7 cellular contexts compared by ENCODE assay signal in genomic region chr16:14193316-14193871, GRCh38.
DNase-seq lines count a peak whose midpoint lies in the region; ATAC-seq and TF ChIP-seq lines count a peak whose summit lies in the region.

No MANE protein-coding gene starts in this region.

- DNase-seq in GM19238 (ENCODE audit: insufficient read length, low spot score) (peak; percentile 57), anterior cingulate cortex (lab: John Stamatoyannopoulos, UW) (no peak), ecto neural progenitor cell (ENCODE audit: low spot score) (no peak), NOMO-1 treated with DMSO at 0.1 percent for 48 hours (lab: John Stamatoyannopoulos, UW; ENCODE audit: unreplicated experiment) (no peak)
- DNase-seq in naive thymus-derived CD4-positive, alpha-beta T cell, result peak in 8 of 9 donors; percentile 27 to 51 (median 34)

- H3K36me3 Mint-ChIP-seq in naive thymus-derived CD4-positive, alpha-beta T cell, result peaks cover 0 to 2% (median under 1%) of the 10 kb centered on the region in 5 donors

- H3F3A ChIP-seq in OCI-LY1 (ENCODE audit: insufficient read depth, low read length), result no peaks in the 10 kb centered on the region

- H3K9me3 Mint-ChIP-seq in naive thymus-derived CD4-positive, alpha-beta T cell, result no peaks in the 10 kb centered on the region

- H4K20me1 ChIP-seq in OCI-LY1 (ENCODE audit: insufficient read depth, low read length), result no peaks in the 10 kb centered on the region

- H3K9me3 ChIP-seq in OCI-LY1 (ENCODE audit: low read length), result no peaks in the 10 kb centered on the region
- H3K9me3 ChIP-seq in naive thymus-derived CD4-positive, alpha-beta T cell (ENCODE audit: control insufficient read depth in 2 of 3, low read length in 3 of 3), result no peaks in the 10 kb centered on the region

- no peaks in the 10 kb centered on the region for H3K36me3 ChIP-seq in OCI-LY1 (ENCODE audit: insufficient read depth, low read length)
- no peaks in the 10 kb centered on the region for H3K36me3 ChIP-seq in naive thymus-derived CD4-positive, alpha-beta T cell (ENCODE audit: control insufficient read depth in 2 of 3, insufficient read depth in 3 of 3, low read length in 3 of 3)

- intact Hi-C loops in naive thymus-derived CD4-positive, alpha-beta T cell (cut with micrococcal nuclease), result loop anchor here (5.0 to 10.0 kb wide), 4 partner anchors 91 to 269 kb away; partner anchors contain the start of genes MRTFB (in 2 of the 2) and ERCC4 (in 1 of the 2)

- POLR2A ChIA-PET in naive thymus-derived CD4-positive, alpha-beta T cell (lab: Charles Lee), result no interaction called here

- peak overlapping the region; percentile 71 to 97 (median 84) for H3K4me3 Mint-ChIP-seq in naive thymus-derived CD4-positive, alpha-beta T cell

- TF ChIP-seq CTCF in OCI-LY1 (IDR thresholded peaks at IDR 0.05; ENCODE audit: low read length), result no peak

- ATAC-seq in HG03039 (IDR thresholded peaks at IDR 0.05; ENCODE audit: unreplicated experiment), result peak; percentile 75
- peak; percentile 67 for ATAC-seq in naive thymus-derived CD4-positive, alpha-beta T cell

- peak overlapping the region; percentile 87 to 96 (median 90) for H3K27ac Mint-ChIP-seq in naive thymus-derived CD4-positive, alpha-beta T cell

- peaks cover 23 to 78% (median 74%) of the 10 kb centered on the region in 7 donors for H3K4me1 Mint-ChIP-seq in naive thymus-derived CD4-positive, alpha-beta T cell

- H3K9me2 ChIP-seq in OCI-LY1 (ENCODE audit: low read depth, low read length), result no peaks in the 10 kb centered on the region

- H3K9ac ChIP-seq in OCI-LY1 (ENCODE audit: low read length), result no peak overlapping the region; the same call in 1 of the 2 replicates

- H3K79me2 ChIP-seq in OCI-LY1 (ENCODE audit: insufficient read depth, low read length), result no peaks in the 10 kb centered on the region

- no peaks in the 10 kb centered on the region for H3K27me3 Mint-ChIP-seq in naive thymus-derived CD4-positive, alpha-beta T cell

- CTCF ChIA-PET in naive thymus-derived CD4-positive, alpha-beta T cell (lab: Charles Lee), result no interaction called here

- H3K4me1 ChIP-seq in OCI-LY1 (ENCODE audit: insufficient read depth, low read length, severe bottlenecking), result peaks cover 24% of the 10 kb centered on the region
- peaks cover 5 to 46% of the 10 kb centered on the region in 2 donors for H3K4me1 ChIP-seq in naive thymus-derived CD4-positive, alpha-beta T cell (ENCODE audit: control insufficient read depth in 2 of 2, insufficient read depth in 2 of 2, low read length in 2 of 2)

- no peaks in the 10 kb centered on the region for H3K27me3 ChIP-seq in OCI-LY1 (ENCODE audit: insufficient read depth, low read length)
- H3K27me3 ChIP-seq in naive thymus-derived CD4-positive, alpha-beta T cell (ENCODE audit: control insufficient read depth in 2 of 2, insufficient read depth in 2 of 2, low read length in 2 of 2), result no peaks in the 10 kb centered on the region

- peak overlapping the region; percentile 42 for H3K4me2 ChIP-seq in OCI-LY1 (ENCODE audit: low read length)

- H2AFZ ChIP-seq in OCI-LY1 (ENCODE audit: low read length), result no peak overlapping the region

- H3K27ac ChIP-seq in OCI-LY1 (ENCODE audit: low read depth, low read length, poor library complexity, severe bottlenecking), result peak overlapping the region; percentile 8
- H3K27ac ChIP-seq in naive thymus-derived CD4-positive, alpha-beta T cell (ENCODE audit: low read depth, low read length), result peak overlapping the region; percentile 74

- peak overlapping the region; percentile 16 for H3K4me3 ChIP-seq in OCI-LY1 (ENCODE audit: low read depth, low read length, poor library complexity, severe bottlenecking)
- peak overlapping the region; percentile 14 for H3K4me3 ChIP-seq in naive thymus-derived CD4-positive, alpha-beta T cell (ENCODE audit: low read length)

Comparison
In these comparisons a context has a peak if more than half of its experiments do, and no peak if none do; other contexts are left out.
1. DNase-seq: peak in GM19238 (single experiment) and naive thymus-derived CD4-positive, alpha-beta T cell (8 of 9); none in anterior cingulate cortex (0 of 58), ecto neural progenitor cell (single experiment) and NOMO-1 treated with DMSO at 0.1 percent for 48 hours (single experiment).